Comparison of ENCODE assay signal across 8 cellular contexts in genomic region chr4:94390804-94391410, GRCh38.
DNase-seq lines count a peak whose midpoint lies in the region; ATAC-seq and TF ChIP-seq lines count a peak whose summit lies in the region.

No MANE protein-coding gene starts in this region.

- H3K9ac ChIP-seq in SU-DHL-6 (ENCODE audit: low read length): no peak overlapping the region

- H3K79me2 ChIP-seq in SU-DHL-6 (ENCODE audit: insufficient read depth, low read length): no peaks in the 10 kb centered on the region

- H3K4me2 ChIP-seq in SU-DHL-6 (ENCODE audit: low read depth, low read length, poor library complexity, severe bottlenecking): no peak overlapping the region

- no peaks in the 10 kb centered on the region for H3K27me3 ChIP-seq in SU-DHL-6 (ENCODE audit: low read length)

- TF ChIP-seq CTCF in SU-DHL-6 (IDR thresholded peaks at IDR 0.05; ENCODE audit: insufficient read depth, low read length, poor library complexity, severe bottlenecking): peak; percentile 32

- H3K27ac ChIP-seq in SU-DHL-6 (ENCODE audit: low read depth, low read length): no peak overlapping the region

- H3K36me3 ChIP-seq in SU-DHL-6 (ENCODE audit: low read length): no peaks in the 10 kb centered on the region

- H2AFZ ChIP-seq in SU-DHL-6 (ENCODE audit: low read depth, low read length, severe bottlenecking): no peak overlapping the region

- no peaks in the 10 kb centered on the region for H3K9me3 ChIP-seq in SU-DHL-6 (ENCODE audit: insufficient read depth, low read length)

- H3K9me2 ChIP-seq in SU-DHL-6 (replicated peaks; ENCODE audit: insufficient read depth, low read length): no peaks in the 10 kb centered on the region

- ATAC-seq in GM18519 (IDR thresholded peaks at IDR 0.05; ENCODE audit: low FRiP score, unreplicated experiment): peak; percentile 67
- ATAC-seq in HG03571 (IDR thresholded peaks at IDR 0.05; ENCODE audit: unreplicated experiment): no peak
- ATAC-seq in GM19023 (IDR thresholded peaks at IDR 0.05; ENCODE audit: unreplicated experiment): no peak
- no peak for ATAC-seq in GM21786 (IDR thresholded peaks at IDR 0.05; ENCODE audit: unreplicated experiment)

- no peaks in the 10 kb centered on the region for H3F3A ChIP-seq in SU-DHL-6 (ENCODE audit: insufficient read depth)

- H3K4me3 ChIP-seq in SU-DHL-6 (ENCODE audit: insufficient read depth, low read length, poor library complexity, severe bottlenecking): no peak overlapping the region

- no peaks in the 10 kb centered on the region for H4K20me1 ChIP-seq in SU-DHL-6 (ENCODE audit: low read depth, low read length)

- DNase-seq in CD1c-positive myeloid dendritic cell (ENCODE audit: extremely low spot score) (peak; percentile 56), iPS-NIHi7 (ENCODE audit: extremely low spot score) (peak; percentile 19), HCEC 1CT (no peak)
